Comparison of ENCODE assay signal across 2 cellular contexts in the genomic region with DNA sequence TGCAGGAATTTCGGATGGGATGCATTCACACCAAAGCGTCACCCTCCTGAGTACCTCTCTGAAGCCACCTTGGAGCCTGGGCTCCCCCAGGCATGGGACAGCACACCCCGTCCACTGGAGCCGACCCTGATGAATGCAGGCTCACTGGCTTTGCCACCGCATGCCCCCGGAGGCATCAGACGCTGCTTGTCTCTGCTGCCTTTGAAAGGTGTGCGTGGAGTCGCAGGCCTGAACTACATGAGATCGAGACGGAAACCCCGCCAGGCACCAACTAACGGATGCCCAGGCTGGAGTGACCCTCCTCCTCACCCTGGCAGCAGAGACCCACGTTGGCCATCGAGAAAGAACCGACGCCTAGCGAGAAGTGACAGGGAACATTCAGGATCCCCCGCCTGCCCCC.
TF ChIP-seq lines count a peak whose summit lies in the region.

No MANE protein-coding gene starts in this region.

TF ChIP-seq in SK-N-SH, 30 proteins besides CTCF, POLR2A, EP300 and RAD21:
- TF ChIP-seq NRF1 (IDR thresholded peaks at IDR 0.05; ENCODE audit: low read depth, low read length) (no peak), RFX5 (IDR thresholded peaks at IDR 0.05; ENCODE audit: low read length) (no peak), MEF2A (IDR thresholded peaks at IDR 0.05; ENCODE audit: borderline replicate concordance, low read depth) (no peak), SMC3 (IDR thresholded peaks at IDR 0.05; ENCODE audit: low read depth, low read length) (no peak), CHD2 (IDR thresholded peaks at IDR 0.05; ENCODE audit: low read length, partially characterized antibody) (no peak), TAF1 (IDR thresholded peaks at IDR 0.05; ENCODE audit: borderline replicate concordance, low read depth, low read length) (no peak)
- TF ChIP-seq, protein P1, sequence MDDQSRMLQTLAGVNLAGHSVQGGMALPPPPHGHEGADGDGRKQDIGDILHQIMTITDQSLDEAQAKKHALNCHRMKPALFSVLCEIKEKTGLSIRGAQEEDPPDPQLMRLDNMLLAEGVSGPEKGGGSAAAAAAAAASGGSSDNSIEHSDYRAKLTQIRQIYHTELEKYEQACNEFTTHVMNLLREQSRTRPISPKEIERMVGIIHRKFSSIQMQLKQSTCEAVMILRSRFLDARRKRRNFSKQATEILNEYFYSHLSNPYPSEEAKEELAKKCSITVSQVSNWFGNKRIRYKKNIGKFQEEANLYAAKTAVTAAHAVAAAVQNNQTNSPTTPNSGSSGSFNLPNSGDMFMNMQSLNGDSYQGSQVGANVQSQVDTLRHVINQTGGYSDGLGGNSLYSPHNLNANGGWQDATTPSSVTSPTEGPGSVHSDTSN (IDR thresholded peaks at IDR 0.05): no peak
- TF ChIP-seq, protein P2, sequence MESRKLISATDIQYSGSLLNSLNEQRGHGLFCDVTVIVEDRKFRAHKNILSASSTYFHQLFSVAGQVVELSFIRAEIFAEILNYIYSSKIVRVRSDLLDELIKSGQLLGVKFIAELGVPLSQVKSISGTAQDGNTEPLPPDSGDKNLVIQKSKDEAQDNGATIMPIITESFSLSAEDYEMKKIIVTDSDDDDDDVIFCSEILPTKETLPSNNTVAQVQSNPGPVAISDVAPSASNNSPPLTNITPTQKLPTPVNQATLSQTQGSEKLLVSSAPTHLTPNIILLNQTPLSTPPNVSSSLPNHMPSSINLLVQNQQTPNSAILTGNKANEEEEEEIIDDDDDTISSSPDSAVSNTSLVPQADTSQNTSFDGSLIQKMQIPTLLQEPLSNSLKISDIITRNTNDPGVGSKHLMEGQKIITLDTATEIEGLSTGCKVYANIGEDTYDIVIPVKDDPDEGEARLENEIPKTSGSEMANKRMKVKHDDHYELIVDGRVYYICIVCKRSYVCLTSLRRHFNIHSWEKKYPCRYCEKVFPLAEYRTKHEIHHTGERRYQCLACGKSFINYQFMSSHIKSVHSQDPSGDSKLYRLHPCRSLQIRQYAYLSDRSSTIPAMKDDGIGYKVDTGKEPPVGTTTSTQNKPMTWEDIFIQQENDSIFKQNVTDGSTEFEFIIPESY (IDR thresholded peaks at IDR 0.05; ENCODE audit: borderline replicate concordance, low read depth): no peak

TF ChIP-seq in SK-N-SH treated with all-trans-retinoic acid at 6 μM for 48 hours, 23 proteins besides CTCF, POLR2A, EP300 and RAD21:
- no peak for TF ChIP-seq ZNF565 (CRISPR knock-in tag; conservative IDR thresholded peaks at IDR 0.05; ENCODE audit: low read depth)
- no peak for TF ChIP-seq ESRRG (CRISPR knock-in tag; IDR thresholded peaks at IDR 0.05)
- TF ChIP-seq ZFP3 (CRISPR knock-in tag; IDR thresholded peaks at IDR 0.05): no peak
- TF ChIP-seq BACH2 (CRISPR knock-in tag; IDR thresholded peaks at IDR 0.05; ENCODE audit: borderline replicate concordance): no peak
- TF ChIP-seq ARNTL (CRISPR knock-in tag; IDR thresholded peaks at IDR 0.05; ENCODE audit: borderline replicate concordance, low read depth): no peak
- TF ChIP-seq, protein P3, sequence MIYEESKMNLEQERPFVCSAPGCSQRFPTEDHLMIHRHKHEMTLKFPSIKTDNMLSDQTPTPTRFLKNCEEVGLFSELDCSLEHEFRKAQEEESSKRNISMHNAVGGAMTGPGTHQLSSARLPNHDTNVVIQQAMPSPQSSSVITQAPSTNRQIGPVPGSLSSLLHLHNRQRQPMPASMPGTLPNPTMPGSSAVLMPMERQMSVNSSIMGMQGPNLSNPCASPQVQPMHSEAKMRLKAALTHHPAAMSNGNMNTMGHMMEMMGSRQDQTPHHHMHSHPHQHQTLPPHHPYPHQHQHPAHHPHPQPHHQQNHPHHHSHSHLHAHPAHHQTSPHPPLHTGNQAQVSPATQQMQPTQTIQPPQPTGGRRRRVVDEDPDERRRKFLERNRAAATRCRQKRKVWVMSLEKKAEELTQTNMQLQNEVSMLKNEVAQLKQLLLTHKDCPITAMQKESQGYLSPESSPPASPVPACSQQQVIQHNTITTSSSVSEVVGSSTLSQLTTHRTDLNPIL (CRISPR knock-in tag; IDR thresholded peaks at IDR 0.05; ENCODE audit: low read depth): no peak
- no peak for TF ChIP-seq ZNF8 (CRISPR knock-in tag; IDR thresholded peaks at IDR 0.05)
- TF ChIP-seq GLIS3 (CRISPR knock-in tag; IDR thresholded peaks at IDR 0.05): no peak
- no peak for TF ChIP-seq ZNF70 (CRISPR knock-in tag; IDR thresholded peaks at IDR 0.05)
- no peak for TF ChIP-seq PPARA (CRISPR knock-in tag; IDR thresholded peaks at IDR 0.05; ENCODE audit: borderline replicate concordance)
TF ChIP-seq in SK-N-SH treated with all-trans-retinoic acid at 6 μM for 48 hours: peak in this region for 0.
